Comparison of ENCODE assay signal across 8 cellular contexts in the genomic region with DNA sequence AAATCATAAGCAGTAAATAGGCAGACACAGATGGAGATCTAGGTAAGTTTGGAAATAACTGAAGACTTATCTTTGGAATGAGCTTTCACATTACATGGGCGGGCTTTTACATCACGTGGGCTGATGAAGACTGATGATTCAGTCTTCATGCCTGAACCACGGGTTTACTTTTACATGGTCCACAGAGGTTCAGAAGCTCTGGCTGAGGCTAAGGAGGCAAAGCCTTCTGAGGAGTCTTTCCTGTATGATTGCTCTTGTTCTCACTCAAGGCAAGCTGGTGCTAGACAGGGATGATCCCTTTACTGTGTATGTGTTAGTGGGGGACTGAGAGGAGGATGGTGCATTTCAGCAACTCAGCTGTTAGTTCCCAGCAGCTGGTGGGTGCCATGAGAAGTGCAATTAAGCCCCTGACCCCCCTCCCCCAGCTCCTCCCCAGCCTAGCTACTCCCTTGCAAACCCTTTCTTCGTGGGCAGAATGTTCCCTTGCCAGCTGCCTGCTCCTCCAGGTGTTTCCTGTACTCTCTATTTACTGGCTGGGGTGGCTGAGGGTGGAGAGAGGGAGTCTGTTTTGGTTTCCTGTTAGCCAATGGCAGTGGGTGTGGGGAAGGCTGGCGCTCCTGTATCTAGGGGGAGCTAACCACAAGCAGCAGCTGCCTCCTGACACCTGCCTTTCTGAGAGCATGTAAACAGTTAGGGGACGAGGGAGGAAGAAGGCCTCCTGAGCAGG. TPM values are rescaled to one million over a fixed set of nuclear protein-coding genes. Genes with fewer than 3 reads are reported as not detected.
A peak's percentile ranks its signal among the peaks of the same experiment; 100 is the strongest.
DNase-seq lines count a peak whose midpoint lies in the region; ATAC-seq and TF ChIP-seq lines count a peak whose summit lies in the region.

No MANE protein-coding gene starts in this region.

- peaks cover 2% of the 10 kb centered on the region for H3K36me3 Mint-ChIP-seq in CD4-positive, CD25-positive, alpha-beta regulatory T cell

- H3K36me3 ChIP-seq in CD4-positive, CD25-positive, alpha-beta regulatory T cell (ENCODE audit: control insufficient read depth, insufficient read depth, low read length), result no peaks in the 10 kb centered on the region
- H3K36me3 ChIP-seq in heart left ventricle (no peaks in the 10 kb centered on the region), PC-3 (ENCODE audit: low read depth, low read length) (no peaks in the 10 kb centered on the region)

- WGBS in heart left ventricle, 4 donors, result 54 to 61% (median 57%) methylated on average over 6 of the region's 6 CpGs

- H3F3A ChIP-seq in PC-3 (ENCODE audit: low read length, unreplicated experiment), result no peaks in the 10 kb centered on the region

- H3K27ac ChIP-seq in CD4-positive, CD25-positive, alpha-beta regulatory T cell (ENCODE audit: insufficient read depth, low read length, poor library complexity, severe bottlenecking), result peak overlapping the region; percentile 100
- H3K27ac ChIP-seq in heart left ventricle (peak overlapping the region in 11 of 12 donors; percentile 0 to 99 (median 92)), PC-3 (ENCODE audit: low read length) (no peak overlapping the region)

- no peak overlapping the region for H3K4me2 ChIP-seq in PC-3 (ENCODE audit: low read length)

- H3K4me3 ChIP-seq in CD4-positive, CD25-positive, alpha-beta regulatory T cell (ENCODE audit: low read depth, low read length), result peak overlapping the region; percentile 45
- H3K4me3 ChIP-seq in heart left ventricle, result no peak overlapping the region
- no peak overlapping the region for H3K4me3 ChIP-seq in PC-3 (ENCODE audit: low read length)

- H3K9me2 ChIP-seq in PC-3 (replicated peaks; ENCODE audit: low read length), result no peaks in the 10 kb centered on the region

- no peaks in the 10 kb centered on the region for H3K27me3 Mint-ChIP-seq in CD4-positive, CD25-positive, alpha-beta regulatory T cell

- H3K4me1 ChIP-seq in CD4-positive, CD25-positive, alpha-beta regulatory T cell (ENCODE audit: control insufficient read depth, insufficient read depth, low read length, poor library complexity, severe bottlenecking), result peaks cover 72% of the 10 kb centered on the region
- H3K4me1 ChIP-seq in heart left ventricle (peaks cover 7 to 76% (median 63%) of the 10 kb centered on the region in 12 donors), PC-3 (ENCODE audit: insufficient read depth, low read length) (no peaks in the 10 kb centered on the region)

- POLR2A ChIA-PET in PC-3 (lab: Charles Lee; ENCODE audit: unreplicated experiment), result interaction anchor here (0.6 kb wide), 1 partner anchor 53 kb away, joined by 3 read pairs; no protein-coding TSS in a partner anchor

- H3K27ac Mint-ChIP-seq in CD4-positive, CD25-positive, alpha-beta regulatory T cell, result peak overlapping the region; percentile 98 to 99 (median 98)

- peaks cover 42 to 96% (median 73%) of the 10 kb centered on the region in 4 donors for H3K4me1 Mint-ChIP-seq in CD4-positive, CD25-positive, alpha-beta regulatory T cell

- no peak for TF ChIP-seq CTCF in heart left ventricle (IDR thresholded peaks at IDR 0.05)
- no peak for TF ChIP-seq CTCF in PC-3 (conservative IDR thresholded peaks at IDR 0.05; ENCODE audit: low read depth, low read length)

- no peaks in the 10 kb centered on the region for H3K9me3 Mint-ChIP-seq in CD4-positive, CD25-positive, alpha-beta regulatory T cell

- H3K9ac ChIP-seq in PC-3 (ENCODE audit: low read length), result no peak overlapping the region

- no peaks in the 10 kb centered on the region for H3K9me3 ChIP-seq in CD4-positive, CD25-positive, alpha-beta regulatory T cell (ENCODE audit: control insufficient read depth in 2 of 2, low read length in 2 of 2)
- no peaks in the 10 kb centered on the region for H3K9me3 ChIP-seq in heart left ventricle
- no peaks in the 10 kb centered on the region for H3K9me3 ChIP-seq in PC-3 (ENCODE audit: low read length)

- CTCF ChIA-PET in PC-3 (lab: Charles Lee), result no interaction called here

- TF ChIP-seq POLR2A in heart left ventricle (IDR thresholded peaks at IDR 0.05), result no peak

- no peaks in the 10 kb centered on the region for H3K79me2 ChIP-seq in PC-3 (ENCODE audit: low read length)

- no peaks in the 10 kb centered on the region for H3K27me3 ChIP-seq in CD4-positive, CD25-positive, alpha-beta regulatory T cell (ENCODE audit: control insufficient read depth, insufficient read depth, low read length)
- H3K27me3 ChIP-seq in heart left ventricle (no peaks in the 10 kb centered on the region), PC-3 (ENCODE audit: low read length) (peaks cover 36% of the 10 kb centered on the region)

- H3K4me3 Mint-ChIP-seq in CD4-positive, CD25-positive, alpha-beta regulatory T cell, result peak overlapping the region; percentile 79 to 90 (median 86)

- intact Hi-C loops in heart left ventricle (cut with DNase I), result no loop called here
- intact Hi-C loops in PC-3 (cut with micrococcal nuclease), result no loop called here

- no peaks in the 10 kb centered on the region for H4K20me1 ChIP-seq in PC-3 (ENCODE audit: low read length)

- ATAC-seq in CD4-positive, CD25-positive, alpha-beta regulatory T cell (ENCODE audit: low read depth in 2 of 2), result peak; percentile 78 to 81
- ATAC-seq in GM19025 (IDR thresholded peaks at IDR 0.05; ENCODE audit: low read depth, unreplicated experiment) (peak; percentile 56), HG03108 (IDR thresholded peaks at IDR 0.05; ENCODE audit: unreplicated experiment) (peak; percentile 54), heart left ventricle (peak; percentile 3 to 46 (median 25)), PC-3 (no peak)

- H2AFZ ChIP-seq in PC-3 (ENCODE audit: low read length), result no peak overlapping the region

- BruUV-seq in PC-3 (replicated peaks; lab: Mats Ljungman, UMichigan), result no TSS peak

- DNase-seq in CD4-positive, CD25-positive, alpha-beta regulatory T cell, result peak; percentile 69 to 95 (median 83)
- peak; percentile 97 for DNase-seq in NCI-H2196 treated with DMSO at 0.1 percent for 48 hours (lab: John Stamatoyannopoulos, UW; ENCODE audit: unreplicated experiment)
- DNase-seq in activated T-cell treated with anti-CD3 and anti-CD28 coated beads, Interleukin-2, amount 50 U/mL, for 1 hour, result peak; percentile 68
- peak; percentile 38 to 66 (median 55) for DNase-seq in heart left ventricle
- DNase-seq in stimulated activated CD8-positive, alpha-beta memory T cell treated with anti-CD3 and anti-CD28 coated beads, Interleukin-4, amount 100 ng/mL, for 48 hours, result peak; percentile 52
- DNase-seq in PC-3, result no peak

RNA-seq across cellular contexts. Expression of a gene that starts 15.4 kb away (rescaled TPM):
- total RNA-seq in CD4-positive, CD25-positive, alpha-beta regulatory T cell, result 1,002 TPM
- 100 to 1,000 TPM; 153 to 176 (median 165) TPM for polyA plus RNA-seq in CD4-positive, CD25-positive, alpha-beta regulatory T cell
- total RNA-seq in heart left ventricle, result 100 to 1,000 TPM in 1 of 9 donors, 10 to 100 TPM in 8; 28.0 to 174 (median 42.1) TPM
- polyA plus RNA-seq in heart left ventricle, result 10 to 100 TPM; 23.8 to 77.3 TPM
- total RNA-seq in PC-3 (2014; rRNA removed), result 2.2 and 2.4 TPM in 2 replicates

RNA-seq across cellular contexts. Expression of a gene that starts 30.2 kb away (rescaled TPM):
- not detected for total RNA-seq in CD4-positive, CD25-positive, alpha-beta regulatory T cell
- not detected for polyA plus RNA-seq in CD4-positive, CD25-positive, alpha-beta regulatory T cell
- total RNA-seq in heart left ventricle, result 10 to 100 TPM in 4 of 9 donors, 1 to 10 TPM in 5; 6.1 to 33.2 (median 8.5) TPM
- 1 to 10 TPM; 3.0 to 7.0 TPM for polyA plus RNA-seq in heart left ventricle
- not detected in 2 replicates for total RNA-seq in PC-3 (2014; rRNA removed)
